ENCODE assay signal across 2 cellular contexts in genomic region chr7:3292694-3293093, GRCh38.
A peak's percentile ranks its signal among the peaks of the same experiment; 100 is the strongest.
TF ChIP-seq lines count a peak whose summit lies in the region.

No MANE protein-coding gene starts in this region.

TF ChIP-seq in HepG2, 621 proteins besides CTCF, POLR2A, EP300 and RAD21:
- TF ChIP-seq ZBTB26 (CRISPR knock-in tag; IDR thresholded peaks at IDR 0.05; ENCODE audit: borderline replicate concordance) (no peak), MAFK (conservative IDR thresholded peaks at IDR 0.05 in 1 of 2, IDR thresholded peaks at IDR 0.05 in 1 of 2; ENCODE audit: low read length in 2 of 2) (peak; percentile 68 to 72; a peak in 3 of 4 replicates), MAFF (IDR thresholded peaks at IDR 0.05; ENCODE audit: low read depth, low read length) (peak; percentile 59)

TF ChIP-seq in IMR-90, 13 proteins besides CTCF, POLR2A, EP300 and RAD21:
- TF ChIP-seq MAFK (IDR thresholded peaks at IDR 0.05; ENCODE audit: low read depth, low read length) (0 out of 2 replicates have a peak, but pooled peaks have one; percentile 24), NFE2L2 (IDR thresholded peaks at IDR 0.05; ENCODE audit: low read depth, low read length) (no peak), CEBPB (IDR thresholded peaks at IDR 0.05; ENCODE audit: low read depth, low read length) (no peak), FOS (IDR thresholded peaks at IDR 0.05; ENCODE audit: low read depth, low read length) (no peak), SMC3 (IDR thresholded peaks at IDR 0.05; ENCODE audit: low read depth, low read length) (no peak), USF2 (IDR thresholded peaks at IDR 0.05; ENCODE audit: low read depth, low read length) (no peak), MXI1 (IDR thresholded peaks at IDR 0.05; ENCODE audit: borderline replicate concordance, low read depth, low read length) (no peak)
TF ChIP-seq in IMR-90: peak in this region for 1.
